1 cellular context compared by ENCODE assay signal in the genomic region with DNA sequence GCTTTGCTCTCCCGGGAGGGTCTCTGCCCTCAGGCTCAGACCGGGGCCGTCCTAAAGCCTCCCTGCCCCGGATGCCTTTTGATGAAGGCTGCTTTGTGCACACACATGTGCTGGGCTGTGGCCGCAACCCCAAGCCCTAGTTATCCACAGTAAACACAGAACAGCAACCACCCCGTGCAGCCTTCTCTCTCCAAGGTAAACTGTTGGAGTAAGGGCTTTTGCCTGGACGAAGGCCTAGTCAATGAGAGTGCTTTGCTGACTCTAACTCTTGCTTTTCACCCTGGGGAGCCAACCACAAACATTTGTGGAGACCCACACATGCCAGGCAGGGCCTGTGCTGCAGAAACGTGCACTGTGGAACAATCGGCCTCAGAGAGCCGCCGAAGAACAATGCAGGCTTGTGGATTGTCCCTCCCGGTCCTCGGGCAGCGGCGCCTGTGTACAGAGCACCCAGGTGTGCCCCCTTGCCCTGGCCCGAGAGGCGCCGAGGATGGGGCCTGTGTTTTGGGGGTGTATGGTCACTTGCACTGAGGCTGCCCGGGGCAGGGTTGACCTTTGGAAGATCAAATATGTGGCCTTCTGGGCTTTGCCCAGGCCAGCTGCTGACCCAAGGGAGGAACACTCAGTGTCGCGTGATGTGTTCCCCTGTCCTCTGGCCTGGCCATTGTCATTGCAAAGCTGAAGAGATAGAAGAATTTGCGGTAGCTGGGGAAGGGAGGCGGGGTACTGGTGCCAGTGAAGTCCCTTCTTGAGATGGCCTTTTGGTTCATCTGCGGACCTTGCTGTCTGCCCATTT.
TF ChIP-seq lines count a peak whose summit lies in the region.

No MANE protein-coding gene starts in this region.

TF ChIP-seq in H1, 55 proteins besides CTCF, POLR2A, EP300 and RAD21:
- TF ChIP-seq SP1 (IDR thresholded peaks at IDR 0.05; ENCODE audit: low read depth, low read length) = no peak
- TF ChIP-seq, protein P1, sequence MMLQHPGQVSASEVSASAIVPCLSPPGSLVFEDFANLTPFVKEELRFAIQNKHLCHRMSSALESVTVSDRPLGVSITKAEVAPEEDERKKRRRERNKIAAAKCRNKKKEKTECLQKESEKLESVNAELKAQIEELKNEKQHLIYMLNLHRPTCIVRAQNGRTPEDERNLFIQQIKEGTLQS (IDR thresholded peaks at IDR 0.05; ENCODE audit: insufficient read depth, low read depth, low read length) = no peak
- TF ChIP-seq RBBP5 (IDR thresholded peaks at IDR 0.05; ENCODE audit: borderline replicate concordance, low read depth, low read length) = no peak
- no peak for TF ChIP-seq SIRT6 (IDR thresholded peaks at IDR 0.05; ENCODE audit: low read length)
- TF ChIP-seq ZNF274 (IDR thresholded peaks at IDR 0.05; ENCODE audit: borderline replicate concordance, extremely low read depth, low read length) = no peak
- TF ChIP-seq, protein P2, sequence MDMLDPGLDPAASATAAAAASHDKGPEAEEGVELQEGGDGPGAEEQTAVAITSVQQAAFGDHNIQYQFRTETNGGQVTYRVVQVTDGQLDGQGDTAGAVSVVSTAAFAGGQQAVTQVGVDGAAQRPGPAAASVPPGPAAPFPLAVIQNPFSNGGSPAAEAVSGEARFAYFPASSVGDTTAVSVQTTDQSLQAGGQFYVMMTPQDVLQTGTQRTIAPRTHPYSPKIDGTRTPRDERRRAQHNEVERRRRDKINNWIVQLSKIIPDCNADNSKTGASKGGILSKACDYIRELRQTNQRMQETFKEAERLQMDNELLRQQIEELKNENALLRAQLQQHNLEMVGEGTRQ (IDR thresholded peaks at IDR 0.05; ENCODE audit: low read length) = no peak
- no peak for TF ChIP-seq KDM5A (IDR thresholded peaks at IDR 0.05; ENCODE audit: low read length)
- TF ChIP-seq EZH2 (IDR thresholded peaks at IDR 0.05; ENCODE audit: low read depth, low read length, severe bottlenecking) = no peak
- TF ChIP-seq NANOG (IDR thresholded peaks at IDR 0.05; ENCODE audit: insufficient read depth, low read depth, low read length, poor library complexity, severe bottlenecking) = no peak
- no peak for TF ChIP-seq BCL11A (IDR thresholded peaks at IDR 0.05; ENCODE audit: low read depth in 2 of 2, low read length in 2 of 2)
- TF ChIP-seq YY1 (IDR thresholded peaks at IDR 0.05; ENCODE audit: low read depth, low read length) = no peak
- no peak for TF ChIP-seq POLR2AphosphoS5 (IDR thresholded peaks at IDR 0.05; ENCODE audit: low read depth, low read length)
- no peak for TF ChIP-seq SAP30 (IDR thresholded peaks at IDR 0.05; ENCODE audit: insufficient read depth, insufficient replicate concordance, low read length)
- no peak for TF ChIP-seq RXRA (IDR thresholded peaks at IDR 0.05; ENCODE audit: insufficient read depth, low read depth, low read length)
- TF ChIP-seq JUND (IDR thresholded peaks at IDR 0.05; ENCODE audit: low read length) = no peak
- TF ChIP-seq EGR1 (IDR thresholded peaks at IDR 0.05; ENCODE audit: borderline replicate concordance, low read depth, low read length) = no peak
- TF ChIP-seq SRF (IDR thresholded peaks at IDR 0.05; ENCODE audit: low read depth, low read length) = no peak
- TF ChIP-seq CBX8 (IDR thresholded peaks at IDR 0.05; ENCODE audit: borderline replicate concordance, low read depth, low read length) = no peak
